1 cellular context compared by ENCODE assay signal in genomic region chr11:44032304-44033085, GRCh38.
A peak's percentile ranks its signal among the peaks of the same experiment; 100 is the strongest.
TF ChIP-seq lines count a peak whose summit lies in the region.

No MANE protein-coding gene starts in this region.

TF ChIP-seq in HepG2, 621 proteins besides CTCF, POLR2A, EP300 and RAD21:
- TF ChIP-seq MNT (IDR thresholded peaks at IDR 0.05) (peak; percentile 82), ZNF713 (CRISPR knock-in tag; IDR thresholded peaks at IDR 0.05) (no peak)
TF ChIP-seq in HepG2: peak in this region for 1.
